In the genomic region with DNA sequence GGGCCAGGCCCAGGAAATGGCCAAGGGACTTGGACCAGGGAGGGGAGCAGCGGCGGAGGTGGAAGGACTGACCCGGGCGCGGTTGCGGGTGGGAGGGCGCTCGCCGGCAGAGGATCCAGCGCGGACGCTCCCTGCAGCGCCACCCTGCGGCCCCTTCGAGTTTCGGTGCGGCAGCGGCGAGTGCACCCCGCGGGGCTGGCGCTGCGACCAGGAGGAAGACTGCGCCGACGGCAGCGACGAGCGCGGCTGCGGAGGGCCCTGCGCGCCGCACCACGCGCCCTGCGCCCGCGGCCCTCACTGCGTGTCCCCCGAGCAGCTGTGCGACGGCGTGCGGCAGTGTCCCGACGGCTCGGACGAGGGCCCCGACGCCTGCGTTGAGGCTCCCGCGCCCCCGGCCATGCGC, we compare ENCODE assay signal across 9 cellular contexts. TPM values are rescaled to one million over a fixed set of nuclear protein-coding genes. Genes with fewer than 3 reads are reported as not detected.
DNase-seq lines count a peak whose midpoint lies in the region; ATAC-seq lines count a peak whose summit lies in the region.
"Had no signal": no experiment of that assay in that cellular context is flagged by ENCODE, and none has a peak within 500 bp of the region (broad histone marks: within the 10 kb centered on the region; RNA-seq: fewer than 3 reads in every experiment).

No MANE protein-coding gene starts in this region.

- no peak overlapping the region for H3K27ac Mint-ChIP-seq in activated CD8-positive, alpha-beta memory T cell treated with anti-CD3 and anti-CD28 coated beads, Interleukin-2, amount 10 ng/mL, durations not matched to agents 7 days and 5 days

- H3K4me3 ChIP-seq in iPS-11a (ENCODE audit: low read depth, low read length) = peak overlapping the region; percentile 8

- H3K27me3 Mint-ChIP-seq in activated CD8-positive, alpha-beta memory T cell treated with anti-CD3 and anti-CD28 coated beads, Interleukin-2, amount 10 ng/mL, durations not matched to agents 7 days and 5 days = peaks cover 20% of the 10 kb centered on the region

- no peaks in the 10 kb centered on the region for H3K9me3 Mint-ChIP-seq in activated CD8-positive, alpha-beta memory T cell treated with anti-CD3 and anti-CD28 coated beads, Interleukin-2, amount 10 ng/mL, durations not matched to agents 7 days and 5 days (ENCODE audit: low read depth)

- CTCF ChIA-PET in activated CD8-positive, alpha-beta memory T cell treated with anti-CD3 and anti-CD28 coated beads, Interleukin-2, amount 10 ng/mL, durations not matched to agents 7 days and 5 days (lab: Charles Lee) = interaction anchor here (0.7 to 1.6 kb wide), 3 partner anchors 16 to 127 kb away, joined by 3 to 6 read pairs (median 5); no protein-coding TSS in a partner anchor

- no peaks in the 10 kb centered on the region for H3K36me3 Mint-ChIP-seq in activated CD8-positive, alpha-beta memory T cell treated with anti-CD3 and anti-CD28 coated beads, Interleukin-2, amount 10 ng/mL, durations not matched to agents 7 days and 5 days

- H3K4me1 Mint-ChIP-seq in activated CD8-positive, alpha-beta memory T cell treated with anti-CD3 and anti-CD28 coated beads, Interleukin-2, amount 10 ng/mL, durations not matched to agents 7 days and 5 days = no peaks in the 10 kb centered on the region

- peak; percentile 47 for DNase-seq in activated CD8-positive, alpha-beta memory T cell treated with anti-CD3 and anti-CD28 coated beads, Interleukin-2, amount 10 ng/mL, durations not matched to agents 7 days and 5 days
- no peak for DNase-seq in activated CD8-positive, alpha-beta memory T cell treated with anti-CD3 and anti-CD28 coated beads for 24 hours
- peak; percentile 38 for DNase-seq in activated naive CD4-positive, alpha-beta T cell treated with anti-CD3 and anti-CD28 coated beads, Interleukin-2, amount 50 U/mL, for 16 hours
- peak; percentile 75 for DNase-seq in stimulated activated CD8-positive, alpha-beta memory T cell treated with anti-CD3 and anti-CD28 coated beads, Interleukin-4, amount 100 ng/mL, for 48 hours
- DNase-seq in NCI-H128 (lab: John Stamatoyannopoulos, UW; ENCODE audit: unreplicated experiment) (no peak), SK-N-DZ (ENCODE audit: low spot score) (no peak)

- H3K4me3 Mint-ChIP-seq in activated CD8-positive, alpha-beta memory T cell treated with anti-CD3 and anti-CD28 coated beads, Interleukin-2, amount 10 ng/mL, durations not matched to agents 7 days and 5 days = no peak overlapping the region

- peak; percentile 56 for ATAC-seq in activated CD8-positive, alpha-beta memory T cell treated with anti-CD3 and anti-CD28 coated beads, Interleukin-2, amount 10 ng/mL, durations not matched to agents 7 days and 5 days
- ATAC-seq in HG02759 (IDR thresholded peaks at IDR 0.05; ENCODE audit: unreplicated experiment) = no peak

RNA-seq across cellular contexts. Expression of a gene that starts 16.8 kb away (rescaled TPM):
- total RNA-seq in activated CD8-positive, alpha-beta memory T cell treated with anti-CD3 and anti-CD28 coated beads, Interleukin-2, amount 10 ng/mL, durations not matched to agents 7 days and 5 days = not detected
- polyA plus RNA-seq in SK-N-DZ (2014; cell fraction: cytosol; rRNA removed) = 1.1 and 1.6 TPM in 2 replicates
- polyA plus RNA-seq in SK-N-DZ (2014; cell fraction: nucleus; rRNA removed) = 2.3 and 3.0 TPM in 2 replicates
- total RNA-seq: T-helper 1 cell treated with Interleukin-12 subunit alpha and Interleukin-12 subunit beta and Interleukin-4 antibody, amounts not matched to agents 30 ng/mL and 1 ng/mL, for 36 hours had no signal

RNA-seq across cellular contexts. Expression of a gene that starts 48.0 kb away (rescaled TPM):
- 10 to 100 TPM; 23.1 to 24.8 TPM for total RNA-seq in activated CD8-positive, alpha-beta memory T cell treated with anti-CD3 and anti-CD28 coated beads, Interleukin-2, amount 10 ng/mL, durations not matched to agents 7 days and 5 days
- polyA plus RNA-seq in SK-N-DZ (2014; cell fraction: cytosol; rRNA removed) = 2.1 and 6.1 TPM in 2 replicates
- 4.3 and 10.7 TPM in 2 replicates for polyA plus RNA-seq in SK-N-DZ (2014; cell fraction: nucleus; rRNA removed)

Comparison
In these comparisons a context has a peak if more than half of its experiments do, and no peak if none do; other contexts are left out.
1. DNase-seq: peak in activated CD8-positive, alpha-beta memory T cell treated with anti-CD3 and anti-CD28 coated beads, Interleukin-2, amount 10 ng/mL, durations not matched to agents 7 days and 5 days (single experiment), activated naive CD4-positive, alpha-beta T cell treated with anti-CD3 and anti-CD28 coated beads, Interleukin-2, amount 50 U/mL, for 16 hours (single experiment) and stimulated activated CD8-positive, alpha-beta memory T cell treated with anti-CD3 and anti-CD28 coated beads, Interleukin-4, amount 100 ng/mL, for 48 hours (single experiment); none in activated CD8-positive, alpha-beta memory T cell treated with anti-CD3 and anti-CD28 coated beads for 24 hours (single experiment), NCI-H128 (single experiment) and SK-N-DZ (single experiment).